ENCODE assay signal across 8 cellular contexts in genomic region chr12:6791931-6792520, GRCh38. TPM values are rescaled to one million over a fixed set of nuclear protein-coding genes. Genes with fewer than 3 reads are reported as not detected.
DNase-seq lines count a peak whose midpoint lies in the region; ATAC-seq and TF ChIP-seq lines count a peak whose summit lies in the region.

No MANE protein-coding gene starts in this region.

- H3K4me3 Mint-ChIP-seq in naive thymus-derived CD8-positive, alpha-beta T cell, result peak overlapping the region; percentile 29 to 83 (median 65)

- peak overlapping the region in 9 of 10 donors; percentile 24 to 86 (median 72) for H3K27ac Mint-ChIP-seq in naive thymus-derived CD8-positive, alpha-beta T cell

- 71 to 80% methylated on average over 13 of the region's 13 CpGs for WGBS in lower leg skin, 2 donors

- POLR2A ChIA-PET in naive thymus-derived CD8-positive, alpha-beta T cell (lab: Charles Lee), result interaction anchor here (0.8 to 2.7 kb wide), 7 partner anchors 9 to 160 kb away, joined by 3 to 14 read pairs (median 4); partner anchors contain the start of genes C12orf57, MLF2, PTMS and RNU7-1

- TF ChIP-seq CTCF in left ventricle myocardium inferior (IDR thresholded peaks at IDR 0.05; ENCODE audit: borderline replicate concordance) (no peak), upper lobe of right lung (IDR thresholded peaks at IDR 0.05) (no peak), lower leg skin (IDR thresholded peaks at IDR 0.05) (no peak)

- no peaks in the 10 kb centered on the region for H3K9me3 ChIP-seq in left ventricle myocardium inferior (replicated peaks)
- no peaks in the 10 kb centered on the region for H3K9me3 ChIP-seq in upper lobe of right lung

- H3K36me3 ChIP-seq in left ventricle myocardium inferior (no peaks in the 10 kb centered on the region), upper lobe of right lung (peaks cover 8% of the 10 kb centered on the region)

- H3K27me3 Mint-ChIP-seq in naive thymus-derived CD8-positive, alpha-beta T cell, result peaks cover 0 to 9% (median 0%) of the 10 kb centered on the region in 5 donors

- ATAC-seq in left ventricle myocardium superior (no peak), upper lobe of right lung (peak; percentile 3)
- peak; percentile 19 to 28 for ATAC-seq in naive thymus-derived CD8-positive, alpha-beta T cell

- intact Hi-C loops in left ventricle myocardium inferior (cut with micrococcal nuclease) (no loop called here), left ventricle myocardium superior (cut with micrococcal nuclease) (no loop called here), upper lobe of right lung (cut with DNase I) (no loop called here), lower leg skin (cut with DNase I; ENCODE audit: low total_unique reads) (no loop called here)

- no peaks in the 10 kb centered on the region for H3K36me3 Mint-ChIP-seq in naive thymus-derived CD8-positive, alpha-beta T cell

- H3K27ac ChIP-seq in left ventricle myocardium inferior (replicated peaks) (peak overlapping the region; percentile 46), angular gyrus (ENCODE audit: low read depth, low read length) (peak overlapping the region; percentile 78), upper lobe of right lung (peak overlapping the region; percentile 82)

- peaks cover 6% of the 10 kb centered on the region for H3K27me3 ChIP-seq in left ventricle myocardium inferior (ENCODE audit: low read depth)
- H3K27me3 ChIP-seq in upper lobe of right lung, result no peaks in the 10 kb centered on the region

- TF ChIP-seq POLR2A in lower leg skin (IDR thresholded peaks at IDR 0.05), result no peak

- H3K4me1 Mint-ChIP-seq in naive thymus-derived CD8-positive, alpha-beta T cell, result peaks cover 21 to 50% (median 39%) of the 10 kb centered on the region in 4 donors

- DNase-seq in left ventricle myocardium inferior (no peak), left ventricle myocardium superior (no peak), upper lobe of right lung (no peak), epidermal melanocyte (ENCODE audit: insufficient read length, low spot score) (no peak), lower leg skin (ENCODE audit: low spot score in 2 of 2) (no peak), AML-193 (lab: John Stamatoyannopoulos, UW) (no peak)
- no peak for DNase-seq in naive thymus-derived CD8-positive, alpha-beta T cell

- H3K4me3 ChIP-seq in left ventricle myocardium inferior (peak overlapping the region; percentile 27), upper lobe of right lung (peak overlapping the region; percentile 55), lower leg skin (ENCODE audit: low read depth, poor library complexity, severe bottlenecking) (no peak overlapping the region)

- H3K9me3 Mint-ChIP-seq in naive thymus-derived CD8-positive, alpha-beta T cell, result no peaks in the 10 kb centered on the region

- H3K4me1 ChIP-seq in left ventricle myocardium inferior, result peaks cover 9% of the 10 kb centered on the region
- H3K4me1 ChIP-seq in upper lobe of right lung, result peaks cover 33% of the 10 kb centered on the region

RNA-seq across cellular contexts. Expression of gene CD4, which starts 2.7 kb away (rescaled TPM):
- total RNA-seq in left ventricle myocardium inferior (7.4 TPM), left ventricle myocardium superior (8.4 TPM), upper lobe of right lung (67.6 TPM), lower leg skin (1 to 10 TPM; 2.9 to 7.0 (median 3.6) TPM)
- total RNA-seq in naive thymus-derived CD8-positive, alpha-beta T cell, result 1 to 10 TPM; 1.4 to 1.5 TPM
- 1 to 10 TPM in 1 of 3 donors, under 1 TPM in 2; 0.39 to 1.3 (median 0.53) TPM for polyA plus RNA-seq in naive thymus-derived CD8-positive, alpha-beta T cell

RNA-seq across cellular contexts. Expression of gene LAG3, which starts 19.7 kb away (rescaled TPM):
- not detected for total RNA-seq in left ventricle myocardium inferior
- total RNA-seq in left ventricle myocardium superior, result 0.37 TPM
- under 1 TPM; 0.60 to 0.75 TPM for total RNA-seq in naive thymus-derived CD8-positive, alpha-beta T cell
- polyA plus RNA-seq in naive thymus-derived CD8-positive, alpha-beta T cell, result 10 to 100 TPM in 1 of 3 donors, under 1 TPM in 2; 0.47 to 14.5 (median 0.59) TPM
- total RNA-seq in upper lobe of right lung, result 1.5 TPM
- 1 to 10 TPM in 1 of 4 donors, under 1 TPM in 1, not detected in 2; 0.52 to 1.1 TPM for total RNA-seq in lower leg skin

RNA-seq across cellular contexts. Expression of gene PTMS, which starts 25.9 kb away (rescaled TPM):
- 104 TPM for total RNA-seq in left ventricle myocardium inferior
- 133 TPM for total RNA-seq in left ventricle myocardium superior
- under 1 TPM in 1 of 2 experiments, not detected in 1; 0.55 TPM for total RNA-seq in naive thymus-derived CD8-positive, alpha-beta T cell
- 1 to 10 TPM in 1 of 3 donors, not detected in 2; 4.8 TPM for polyA plus RNA-seq in naive thymus-derived CD8-positive, alpha-beta T cell
- total RNA-seq in upper lobe of right lung, result 323 TPM
- 100 to 1,000 TPM in 2 of 4 donors, 10 to 100 TPM in 2; 91.6 to 131 (median 114) TPM for total RNA-seq in lower leg skin

RNA-seq across cellular contexts. Expression of gene GPR162, which starts 29.6 kb away (rescaled TPM):
- total RNA-seq in left ventricle myocardium inferior, result 6.5 TPM
- 5.3 TPM for total RNA-seq in left ventricle myocardium superior
- total RNA-seq in naive thymus-derived CD8-positive, alpha-beta T cell, result not detected
- polyA plus RNA-seq in naive thymus-derived CD8-positive, alpha-beta T cell, result not detected
- total RNA-seq in upper lobe of right lung, result 17.1 TPM
- 1 to 10 TPM in 2 of 4 donors, under 1 TPM in 1, not detected in 1; 0.65 to 1.4 (median 1.3) TPM for total RNA-seq in lower leg skin

RNA-seq across cellular contexts. Expression of gene P3H3, which starts 36.2 kb away (rescaled TPM):
- total RNA-seq in left ventricle myocardium inferior (17.5 TPM), left ventricle myocardium superior (11.5 TPM), upper lobe of right lung (9.7 TPM), lower leg skin (10 to 100 TPM in 2 of 4 donors, 1 to 10 TPM in 2; 8.8 to 18.2 (median 11.8) TPM)
- 1 to 10 TPM; 8.6 to 9.7 TPM for total RNA-seq in naive thymus-derived CD8-positive, alpha-beta T cell
- polyA plus RNA-seq in naive thymus-derived CD8-positive, alpha-beta T cell, result under 1 TPM; 0.42 to 0.73 (median 0.67) TPM

Comparison
In these comparisons a context has a peak if more than half of its experiments do, and no peak if none do; other contexts are left out.
1. RNA of gene PTMS, which starts 25.9 kb away (total RNA-seq): 323 TPM in upper lobe of right lung (single experiment), 133 TPM in left ventricle myocardium superior (single experiment), 91.6 to 131 TPM in lower leg skin and 104 TPM in left ventricle myocardium inferior (single experiment); 0.55 TPM in naive thymus-derived CD8-positive, alpha-beta T cell; every median in the first group is over 10 times any median in the second.
2. Peak in every context shown above with its lines, with median percentiles within 50 percentile points of each other: H3K27ac ChIP-seq.